In the genomic region with DNA sequence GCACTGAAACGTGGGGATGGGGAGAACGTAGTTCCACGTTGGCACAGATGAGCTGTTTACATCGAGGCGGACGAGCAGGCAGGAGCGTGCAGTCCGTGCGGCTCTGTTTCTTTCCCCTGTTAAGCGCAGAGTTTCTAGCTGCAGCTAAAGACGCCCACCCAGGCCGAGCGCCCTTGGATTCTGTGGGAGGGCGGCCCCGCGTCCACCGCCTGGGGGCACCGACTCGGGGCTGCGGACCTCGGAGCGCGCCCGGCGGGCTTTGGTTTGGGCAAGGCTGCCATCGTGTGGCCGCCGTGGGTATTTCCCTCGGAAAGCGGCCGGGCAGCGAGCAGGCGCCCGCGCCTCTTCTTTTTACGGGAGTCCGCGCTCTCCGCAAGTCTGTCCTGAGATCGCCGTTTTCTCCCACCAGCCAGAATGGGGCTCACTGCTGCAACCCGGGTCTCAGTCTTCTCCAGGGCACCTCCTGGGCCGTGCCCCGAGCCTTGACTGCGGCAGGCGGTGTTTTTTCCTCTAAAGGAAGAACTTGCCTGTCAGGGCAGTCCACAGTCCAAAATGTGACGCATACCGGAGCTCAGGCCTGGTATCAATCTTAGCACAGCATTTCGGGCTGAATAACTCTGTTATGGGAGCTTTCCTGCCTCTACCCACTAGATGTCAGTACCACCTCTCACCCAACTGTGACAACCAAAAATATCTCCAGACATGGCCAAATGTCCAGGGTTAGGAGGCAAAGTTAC, we compare ENCODE assay signal across 8 cellular contexts.
A peak's percentile ranks its signal among the peaks of the same experiment; 100 is the strongest.
DNase-seq lines count a peak whose midpoint lies in the region; ATAC-seq, FAIRE-seq and TF ChIP-seq lines count a peak whose summit lies in the region.

No MANE protein-coding gene starts in this region.

- H3K4me1 Mint-ChIP-seq in GM23338 (no peaks in the 10 kb centered on the region), WTC11 (no peaks in the 10 kb centered on the region)

- H3K9me2 ChIP-seq in GM23338 (ENCODE audit: insufficient read depth): no peaks in the 10 kb centered on the region

- H3K4me1 ChIP-seq in GM23338 (ENCODE audit: insufficient read depth): no peaks in the 10 kb centered on the region
- peaks cover 6% of the 10 kb centered on the region for H3K4me1 ChIP-seq in KMS-11 (ENCODE audit: low read depth, poor library complexity, severe bottlenecking)
- peaks cover 0 to 2% of the 10 kb centered on the region in 2 donors for H3K4me1 ChIP-seq in kidney (ENCODE audit: control insufficient read depth in 1 of 2, insufficient read depth in 1 of 2, low read depth in 1 of 2, low read length in 2 of 2)

- intact Hi-C loops in kidney (cut with DNase I): no loop called here

- TF ChIP-seq CTCF in GM10266 (IDR thresholded peaks at IDR 0.05; ENCODE audit: control insufficient read depth, insufficient read depth, low read depth, missing control alignments): peak; percentile 77
- TF ChIP-seq CTCF in GM23338 (conservative IDR thresholded peaks at IDR 0.05; ENCODE audit: low read depth in 2 of 2): peak; percentile 48 to 82
- TF ChIP-seq CTCF in KMS-11 (conservative IDR thresholded peaks at IDR 0.05; ENCODE audit: low read depth, low read length): peak; percentile 71
- TF ChIP-seq CTCF in WTC11 (IDR thresholded peaks at IDR 0.05): peak; percentile 82
- peak; percentile 78 for TF ChIP-seq CTCF in kidney (IDR thresholded peaks at IDR 0.05; ENCODE audit: borderline replicate concordance, extremely low read depth, insufficient read depth)

- no peaks in the 10 kb centered on the region for H3F3A ChIP-seq in GM23338 (replicated peaks; ENCODE audit: low read depth)

- peaks cover 6% of the 10 kb centered on the region; the same call in 1 of the 3 replicates for H3K36me3 Mint-ChIP-seq in GM23338 (ENCODE audit: low read depth)
- peaks cover 13% of the 10 kb centered on the region; the same call in 1 of the 2 replicates for H3K36me3 Mint-ChIP-seq in WTC11

- peak overlapping the region; percentile 79 for H3K4me2 ChIP-seq in GM23338
- H3K4me2 ChIP-seq in KMS-11: peak overlapping the region; percentile 37

- no peaks in the 10 kb centered on the region for H3K9me3 ChIP-seq in kidney (ENCODE audit: control insufficient read depth in 1 of 2, low read length in 2 of 2)

- H3K4me3 ChIP-seq in GM23338 (peak overlapping the region; percentile 55), KMS-11 (IDR thresholded peaks at IDR 0.05; ENCODE audit: insufficient read depth, low read depth, low read length) (no peak overlapping the region), kidney (ENCODE audit: low read length in 2 of 2) (peak overlapping the region; percentile 51 to 52)

- H3K79me2 ChIP-seq in GM23338 (replicated peaks; ENCODE audit: insufficient read depth) (no peaks in the 10 kb centered on the region), KMS-11 (ENCODE audit: insufficient read depth, low read depth) (no peaks in the 10 kb centered on the region)

- CTCF ChIA-PET in WTC11 (lab: Charles Lee): interaction anchor here (0.7 to 2.2 kb wide), 41 partner anchors 8 to 677 kb away, joined by 3 to 39 read pairs (median 4); a partner anchor contains a TSS

- ATAC-seq in GM23338: peak; percentile 90
- ATAC-seq in WTC11: peak; percentile 87

- H3K9me3 Mint-ChIP-seq in GM23338 (peaks cover 22% of the 10 kb centered on the region), WTC11 (peaks cover 23% of the 10 kb centered on the region)

- POLR2A ChIA-PET in WTC11 (lab: Charles Lee): interaction anchor here (0.6 kb wide), 1 partner anchor 351 kb away, joined by 3 read pairs; no protein-coding TSS in a partner anchor

- H4K20me1 ChIP-seq in GM23338 (replicated peaks; ENCODE audit: insufficient read depth): no peaks in the 10 kb centered on the region
- H4K20me1 ChIP-seq in KMS-11 (ENCODE audit: insufficient read depth): no peaks in the 10 kb centered on the region

- H3K9ac ChIP-seq in KMS-11: peak overlapping the region; percentile 17; the same call in 1 of the 2 replicates
- peak overlapping the region in 1 of 2 donors; percentile 48 for H3K9ac ChIP-seq in kidney (ENCODE audit: low read length in 2 of 2)

- no peak for FAIRE-seq in kidney (lab: Jason Lieb, UNC)

- H3K4me3 Mint-ChIP-seq in GM23338: peak overlapping the region; percentile 64
- H3K4me3 Mint-ChIP-seq in WTC11: peak overlapping the region; percentile 58

- no peaks in the 10 kb centered on the region for H3K36me3 ChIP-seq in GM23338 (ENCODE audit: insufficient read depth)
- no peaks in the 10 kb centered on the region for H3K36me3 ChIP-seq in KMS-11 (ENCODE audit: insufficient read depth)
- no peaks in the 10 kb centered on the region for H3K36me3 ChIP-seq in kidney (ENCODE audit: control insufficient read depth in 1 of 2, insufficient read depth in 2 of 2, low read length in 2 of 2)

- DNase-seq in GM10266 (ENCODE audit: extremely low spot score) (peak; percentile 79), GM23338 (ENCODE audit: low spot score) (peak; percentile 81), WTC11 (ENCODE audit: low spot score) (peak; percentile 85), kidney (peak; percentile 89), NK-92 (lab: John Stamatoyannopoulos, UW; ENCODE audit: unreplicated experiment) (no peak)
- DNase-seq in central memory CD4-positive, alpha-beta T cell: peak; percentile 19
- DNase-seq in stimulated activated CD4-positive, alpha-beta T cell treated with anti-CD3 and anti-CD28 coated beads, Interleukin-1b, Interleukin-23, amount 100 ng/mL, for 24 hours (ENCODE audit: low read depth in 4 of 4, low spot score in 1 of 4): peak; percentile 19 to 50 (median 44)

- peaks cover 34% of the 10 kb centered on the region for H3K27me3 Mint-ChIP-seq in GM23338 (ENCODE audit: insufficient read depth, low read depth, poor library complexity)
- peaks cover 57% of the 10 kb centered on the region for H3K27me3 Mint-ChIP-seq in WTC11 (ENCODE audit: low read depth)

- H2AFZ ChIP-seq in GM23338 (peak overlapping the region; percentile 99), KMS-11 (ENCODE audit: low read depth) (peak overlapping the region; percentile 80)

- no peak overlapping the region for H3K27ac ChIP-seq in GM23338 (ENCODE audit: low read depth)
- peak overlapping the region; percentile 37; the same call in 1 of the 2 replicates for H3K27ac ChIP-seq in KMS-11
- peak overlapping the region in 1 of 2 donors; percentile 13 for H3K27ac ChIP-seq in kidney (ENCODE audit: low read depth in 2 of 2, low read length in 2 of 2)

- H3K27ac Mint-ChIP-seq in GM23338: no peak overlapping the region
- no peak overlapping the region for H3K27ac Mint-ChIP-seq in WTC11

- H3K27me3 ChIP-seq in GM23338 (ENCODE audit: insufficient read depth): peaks cover 29% of the 10 kb centered on the region
- no peaks in the 10 kb centered on the region for H3K27me3 ChIP-seq in KMS-11 (ENCODE audit: insufficient read depth, low read depth)

TF ChIP-seq in GM23338, 12 proteins besides CTCF, POLR2A, EP300 and RAD21:
- TF ChIP-seq JUNB (IDR thresholded peaks at IDR 0.05; ENCODE audit: unreplicated experiment) (no peak), POLR2AphosphoS5 (IDR thresholded peaks at IDR 0.05; ENCODE audit: low read depth) (no peak)
- TF ChIP-seq, protein P1, sequence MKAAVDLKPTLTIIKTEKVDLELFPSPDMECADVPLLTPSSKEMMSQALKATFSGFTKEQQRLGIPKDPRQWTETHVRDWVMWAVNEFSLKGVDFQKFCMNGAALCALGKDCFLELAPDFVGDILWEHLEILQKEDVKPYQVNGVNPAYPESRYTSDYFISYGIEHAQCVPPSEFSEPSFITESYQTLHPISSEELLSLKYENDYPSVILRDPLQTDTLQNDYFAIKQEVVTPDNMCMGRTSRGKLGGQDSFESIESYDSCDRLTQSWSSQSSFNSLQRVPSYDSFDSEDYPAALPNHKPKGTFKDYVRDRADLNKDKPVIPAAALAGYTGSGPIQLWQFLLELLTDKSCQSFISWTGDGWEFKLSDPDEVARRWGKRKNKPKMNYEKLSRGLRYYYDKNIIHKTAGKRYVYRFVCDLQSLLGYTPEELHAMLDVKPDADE (IDR thresholded peaks at IDR 0.05): no peak

TF ChIP-seq in WTC11, 78 proteins besides CTCF, POLR2A, EP300 and RAD21 (continues in another document):
- TF ChIP-seq TP53 (CRISPR knock-in tag; IDR thresholded peaks at IDR 0.05) (no peak), JAZF1 (CRISPR knock-in tag; IDR thresholded peaks at IDR 0.05) (no peak), ZNF423 (CRISPR knock-in tag; IDR thresholded peaks at IDR 0.05) (peak; percentile 32; the same call in 1 of the 2 replicates), MXD4 (CRISPR knock-in tag; IDR thresholded peaks at IDR 0.05; ENCODE audit: borderline replicate concordance) (no peak), TEAD1 (CRISPR knock-in tag; IDR thresholded peaks at IDR 0.05) (no peak), ZBTB21 (CRISPR knock-in tag; IDR thresholded peaks at IDR 0.05; ENCODE audit: borderline replicate concordance) (no peak), ELF4 (CRISPR knock-in tag; IDR thresholded peaks at IDR 0.05; ENCODE audit: low read depth) (no peak)
- TF ChIP-seq, protein P2, sequence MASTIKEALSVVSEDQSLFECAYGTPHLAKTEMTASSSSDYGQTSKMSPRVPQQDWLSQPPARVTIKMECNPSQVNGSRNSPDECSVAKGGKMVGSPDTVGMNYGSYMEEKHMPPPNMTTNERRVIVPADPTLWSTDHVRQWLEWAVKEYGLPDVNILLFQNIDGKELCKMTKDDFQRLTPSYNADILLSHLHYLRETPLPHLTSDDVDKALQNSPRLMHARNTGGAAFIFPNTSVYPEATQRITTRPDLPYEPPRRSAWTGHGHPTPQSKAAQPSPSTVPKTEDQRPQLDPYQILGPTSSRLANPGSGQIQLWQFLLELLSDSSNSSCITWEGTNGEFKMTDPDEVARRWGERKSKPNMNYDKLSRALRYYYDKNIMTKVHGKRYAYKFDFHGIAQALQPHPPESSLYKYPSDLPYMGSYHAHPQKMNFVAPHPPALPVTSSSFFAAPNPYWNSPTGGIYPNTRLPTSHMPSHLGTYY (CRISPR knock-in tag; IDR thresholded peaks at IDR 0.05): no peak
- TF ChIP-seq, protein P3, sequence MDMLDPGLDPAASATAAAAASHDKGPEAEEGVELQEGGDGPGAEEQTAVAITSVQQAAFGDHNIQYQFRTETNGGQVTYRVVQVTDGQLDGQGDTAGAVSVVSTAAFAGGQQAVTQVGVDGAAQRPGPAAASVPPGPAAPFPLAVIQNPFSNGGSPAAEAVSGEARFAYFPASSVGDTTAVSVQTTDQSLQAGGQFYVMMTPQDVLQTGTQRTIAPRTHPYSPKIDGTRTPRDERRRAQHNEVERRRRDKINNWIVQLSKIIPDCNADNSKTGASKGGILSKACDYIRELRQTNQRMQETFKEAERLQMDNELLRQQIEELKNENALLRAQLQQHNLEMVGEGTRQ (CRISPR knock-in tag; IDR thresholded peaks at IDR 0.05): no peak
- TF ChIP-seq, protein P4, sequence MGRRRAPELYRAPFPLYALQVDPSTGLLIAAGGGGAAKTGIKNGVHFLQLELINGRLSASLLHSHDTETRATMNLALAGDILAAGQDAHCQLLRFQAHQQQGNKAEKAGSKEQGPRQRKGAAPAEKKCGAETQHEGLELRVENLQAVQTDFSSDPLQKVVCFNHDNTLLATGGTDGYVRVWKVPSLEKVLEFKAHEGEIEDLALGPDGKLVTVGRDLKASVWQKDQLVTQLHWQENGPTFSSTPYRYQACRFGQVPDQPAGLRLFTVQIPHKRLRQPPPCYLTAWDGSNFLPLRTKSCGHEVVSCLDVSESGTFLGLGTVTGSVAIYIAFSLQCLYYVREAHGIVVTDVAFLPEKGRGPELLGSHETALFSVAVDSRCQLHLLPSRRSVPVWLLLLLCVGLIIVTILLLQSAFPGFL (CRISPR knock-in tag; IDR thresholded peaks at IDR 0.05; ENCODE audit: borderline replicate concordance): no peak
